Comparison of ENCODE assay signal across 8 cellular contexts in the genomic region with DNA sequence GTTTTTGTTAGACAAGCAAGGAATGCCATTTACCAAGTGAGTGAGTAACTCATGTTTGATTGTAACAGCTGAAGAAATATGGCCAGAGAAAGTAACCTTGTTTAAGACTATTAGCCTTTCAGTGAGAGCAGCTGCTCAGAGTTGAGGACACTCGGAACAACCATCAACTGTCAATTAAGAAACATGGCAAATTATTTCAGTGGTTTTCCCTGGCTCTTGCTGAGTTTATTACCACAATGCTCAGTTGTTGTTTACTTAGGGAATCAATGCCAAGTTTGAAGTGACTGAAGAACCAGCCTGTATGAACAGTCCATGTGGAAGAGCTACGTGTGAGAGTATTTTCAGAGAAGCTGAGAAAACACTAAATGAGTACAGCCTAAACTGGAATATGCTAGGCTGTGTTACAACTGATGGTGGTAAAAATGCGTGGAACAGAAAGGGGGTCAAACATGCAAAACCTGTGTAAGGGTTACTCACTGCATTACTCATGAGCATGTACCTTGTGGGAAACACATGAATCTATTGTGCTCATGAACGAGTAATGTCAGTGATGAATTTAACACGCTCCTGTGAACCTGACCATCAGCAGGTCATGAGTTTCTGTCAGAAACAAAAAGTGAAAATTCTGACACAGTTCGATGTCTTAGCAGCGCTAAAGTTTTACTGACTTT. TPM values are rescaled to one million over a fixed set of nuclear protein-coding genes. Genes with fewer than 3 reads are reported as not detected.
DNase-seq lines count a peak whose midpoint lies in the region; ATAC-seq and TF ChIP-seq lines count a peak whose summit lies in the region.

No MANE protein-coding gene starts in this region.

- CTCF ChIA-PET in OCI-LY7 (lab: Charles Lee; ENCODE audit: unreplicated experiment): no interaction called here

- peak overlapping the region; percentile 16 for H3K27ac Mint-ChIP-seq in endodermal cell

- no peaks in the 10 kb centered on the region for H3K9me3 Mint-ChIP-seq in endodermal cell

- H3K9me3 ChIP-seq in OCI-LY7 (ENCODE audit: low read length): no peaks in the 10 kb centered on the region; the same call in 1 of the 2 replicates
- H3K9me3 ChIP-seq in endodermal cell (ENCODE audit: control insufficient read depth, low read length): no peaks in the 10 kb centered on the region
- H3K9me3 ChIP-seq in gastrocnemius medialis: no peaks in the 10 kb centered on the region

- TF ChIP-seq CTCF in OCI-LY7 (conservative IDR thresholded peaks at IDR 0.05; ENCODE audit: low read length): no peak
- no peak for TF ChIP-seq CTCF in endodermal cell (conservative IDR thresholded peaks at IDR 0.05)
- TF ChIP-seq CTCF in gastrocnemius medialis (IDR thresholded peaks at IDR 0.05 in 4 of 5, conservative IDR thresholded peaks at IDR 0.05 in 1 of 5): no peak

- ATAC-seq in GM18502 (IDR thresholded peaks at IDR 0.05; ENCODE audit: poor library complexity, unreplicated experiment): peak; percentile 88
- ATAC-seq in HG02763 (IDR thresholded peaks at IDR 0.05; ENCODE audit: unreplicated experiment): peak; percentile 72
- peak; percentile 51 to 85 for ATAC-seq in gastrocnemius medialis

- peak; percentile 19 for DNase-seq in A172 (ENCODE audit: low spot score)
- no peak for DNase-seq in OCI-LY7 (ENCODE audit: low spot score)
- DNase-seq in endodermal cell: no peak
- DNase-seq in gastrocnemius medialis: no peak
- no peak for DNase-seq in MV-4-11 (lab: John Stamatoyannopoulos, UW)
- no peak for DNase-seq in activated gamma-delta T cell treated with Interleukin-2 at 50 U/mL for 16 hours

- H3K27me3 ChIP-seq in endodermal cell (ENCODE audit: control insufficient read depth, insufficient read depth, low read length, poor library complexity, severe bottlenecking) (no peaks in the 10 kb centered on the region), gastrocnemius medialis (no peaks in the 10 kb centered on the region)

- peaks cover 100% of the 10 kb centered on the region for H3K79me2 ChIP-seq in OCI-LY7 (ENCODE audit: insufficient read depth, low read depth, low read length)

- H2AFZ ChIP-seq in OCI-LY7 (ENCODE audit: low read length): no peak overlapping the region

- 94 to 95% methylated on average over 7 of the region's 7 CpGs for WGBS in endodermal cell (ENCODE audit: insufficient coverage in 1 of 2, insufficient read length in 1 of 2), 2 experiments

- TF ChIP-seq POLR2A in gastrocnemius medialis (IDR thresholded peaks at IDR 0.05): no peak

- intact Hi-C loops in OCI-LY7 (cut with micrococcal nuclease; ENCODE audit: unreplicated experiment) (no loop called here), gastrocnemius medialis (cut with DNase I; ENCODE audit: low total_unique reads) (no loop called here)

- H3K9ac ChIP-seq in endodermal cell (ENCODE audit: extremely low read depth, low read length, poor library complexity, severe bottlenecking): no peak overlapping the region

- peak overlapping the region; percentile 44 for H3K4me3 ChIP-seq in OCI-LY7 (ENCODE audit: low read depth, low read length, poor library complexity, severe bottlenecking)
- no peak overlapping the region for H3K4me3 ChIP-seq in endodermal cell (ENCODE audit: low read length)
- peak overlapping the region in 1 of 4 donors; percentile 11 for H3K4me3 ChIP-seq in gastrocnemius medialis

- H3K4me1 Mint-ChIP-seq in endodermal cell: peaks cover 12% of the 10 kb centered on the region

- peaks cover 33% of the 10 kb centered on the region; the same call in 1 of the 2 replicates for H4K20me1 ChIP-seq in OCI-LY7 (ENCODE audit: insufficient read depth, low read length)

- H3K36me3 ChIP-seq in OCI-LY7 (ENCODE audit: insufficient read depth, low read length) (peaks cover 98% of the 10 kb centered on the region), endodermal cell (ENCODE audit: control insufficient read depth, insufficient read depth, low read length) (peaks cover 32% of the 10 kb centered on the region), gastrocnemius medialis (no peaks in the 10 kb centered on the region)

- peaks cover 10% of the 10 kb centered on the region for H3K36me3 Mint-ChIP-seq in endodermal cell (ENCODE audit: low read depth)

- H3K4me2 ChIP-seq in OCI-LY7 (ENCODE audit: low read length): peak overlapping the region; percentile 72

- no peaks in the 10 kb centered on the region for H3K27me3 Mint-ChIP-seq in endodermal cell (ENCODE audit: insufficient read depth)

- no TSS peak for BruUV-seq in OCI-LY7 (replicated peaks; lab: Mats Ljungman, UMichigan)

- H3K4me3 Mint-ChIP-seq in endodermal cell: no peak overlapping the region

- POLR2A ChIA-PET in OCI-LY7 (lab: Charles Lee): interaction anchor here (0.7 to 2.6 kb wide), 5 partner anchors 26 to 55 kb away, joined by 3 to 10 read pairs (median 3); no protein-coding TSS in a partner anchor

- H3K9me2 ChIP-seq in OCI-LY7 (ENCODE audit: insufficient read depth, low read length): no peaks in the 10 kb centered on the region

- peaks cover 86% of the 10 kb centered on the region for H3K4me1 ChIP-seq in OCI-LY7 (ENCODE audit: insufficient read depth, low read length, poor library complexity, severe bottlenecking)
- H3K4me1 ChIP-seq in endodermal cell (ENCODE audit: control insufficient read depth, insufficient read depth, low read length): no peaks in the 10 kb centered on the region
- H3K4me1 ChIP-seq in gastrocnemius medialis: peaks cover 58 to 60% of the 10 kb centered on the region in 2 donors

- H3K27ac ChIP-seq in OCI-LY7 (ENCODE audit: low read depth, low read length, poor library complexity, severe bottlenecking): peak overlapping the region; percentile 45
- H3K27ac ChIP-seq in endodermal cell (ENCODE audit: low read depth, low read length): no peak overlapping the region
- peak overlapping the region; percentile 53 to 65 (median 60) for H3K27ac ChIP-seq in gastrocnemius medialis

- in situ Hi-C loops in gastrocnemius medialis (cut with MboI; ENCODE audit: low sequenced_read_pairs in 4 of 4): no loop called here

RNA-seq across cellular contexts. Expression of a gene that starts 33.7 kb away (rescaled TPM):
- 58.9 and 62.5 TPM in 2 replicates for total RNA-seq in A172 (2014; rRNA removed; shearing (Covaris generic))
- total RNA-seq in OCI-LY7 (2014; rRNA removed; shearing (Covaris generic)): 70.6 and 76.5 TPM in 2 replicates
- total RNA-seq in OCI-LY7 (2022) (136 and 141 TPM in 2 replicates), endodermal cell (10 to 100 TPM; 59.3 to 66.8 TPM), gastrocnemius medialis (100 to 1,000 TPM in 3 of 4 donors, 10 to 100 TPM in 1; 87.7 to 146 (median 103) TPM)
- polyA plus RNA-seq in endodermal cell (2013, experiment 1 of 2): 59.5 TPM
- 61.0 TPM for polyA plus RNA-seq in endodermal cell (2013, experiment 2 of 2)
